27 cellular contexts compared by ENCODE assay signal in genomic region chr2:65403529-65403915, GRCh38.
"Had no signal": no experiment of that assay in that cellular context is flagged by ENCODE, and none has a peak within 500 bp of the region (broad histone marks: within the 10 kb centered on the region; RNA-seq: fewer than 3 reads in every experiment).

No MANE protein-coding gene starts in this region.

- H3K27ac ChIP-seq: heart left ventricle, left lung, lower lobe of right lung, parathyroid adenoma, right atrium auricular region, thyroid gland, upper lobe of right lung had no signal

- DNase-seq: activated B cell treated with CpG ODN at 0.5 μM for 24 hours; activated CD4-positive, alpha-beta T cell treated with anti-CD3 and anti-CD28 coated beads, Interleukin-2, amount 50 U/mL, for 1 hour; activated CD8-positive, alpha-beta T cell treated with anti-CD3 and anti-CD28 coated beads for 36 hours; activated gamma-delta T cell treated with Interleukin-2 at 50 U/mL for 16 hours; activated naive CD4-positive, alpha-beta T cell treated with anti-CD3 and anti-CD28 coated beads, Interleukin-2, amount 50 U/mL, for 16 hours; activated T-cell treated with anti-CD3 and anti-CD28 coated beads, Interleukin-2, amount 50 U/mL, for 4 hours; amygdala; central memory CD4-positive, alpha-beta T cell; heart left ventricle; hypothalamus; left lung; lower lobe of right lung; mesenchymal stem cell; naive thymus-derived CD8-positive, alpha-beta T cell; nucleus accumbens; stimulated activated CD4-positive, alpha-beta T cell treated with anti-CD3 and anti-CD28 coated beads, Interleukin-1b, Interleukin-23, amount 100 ng/mL, for 48 hours; stimulated activated CD4-positive, alpha-beta T cell treated with anti-CD3 and anti-CD28 coated beads, Interleukin-4, amount 100 ng/mL, for 4 hours; stimulated activated CD8-positive, alpha-beta memory T cell treated with anti-CD3 and anti-CD28 coated beads, Interleukin-4, amount 100 ng/mL, for 48 hours; stomach; thyroid gland; upper lobe of right lung had no signal

- ATAC-seq: activated CD8-positive, alpha-beta T cell treated with anti-CD3 and anti-CD28 coated beads for 36 hours; activated T-cell treated with anti-CD3 and anti-CD28 coated beads, Interleukin-2, amount 50 U/mL, for 4 hours; activated T-helper 17 cell treated with anti-CD3 and anti-CD28 coated beads, Interleukin-2, amount 50 U/mL, for 72 hours; left lung; lower lobe of right lung; naive thymus-derived CD8-positive, alpha-beta T cell; stimulated activated memory B cell treated with anti-CD40 and anti-IgM and Interleukin-4, amounts not matched to agents 10 μg/mL and 1 μg/mL and 100 μg/mL, for 72 hours; upper lobe of right lung had no signal

- H2AFZ ChIP-seq: parathyroid adenoma had no signal

- H3K27me3 ChIP-seq: heart left ventricle, left lung, right atrium auricular region, stomach, thyroid gland, upper lobe of right lung had no signal

- FAIRE-seq: endothelial cell of umbilical vein had no signal

- H3K9ac ChIP-seq: parathyroid adenoma had no signal

- H3K36me3 ChIP-seq: heart left ventricle, left lung, lower lobe of right lung, right atrium auricular region, stomach, thyroid gland, upper lobe of right lung had no signal

- H3K4me2 ChIP-seq: smooth muscle cell had no signal

- H3K9me3 ChIP-seq: heart left ventricle, left lung, lower lobe of right lung, right atrium auricular region, stomach, thyroid gland, upper lobe of right lung had no signal

- H3K4me3 ChIP-seq: heart left ventricle, left lung, lower lobe of right lung, right atrium auricular region, smooth muscle cell, stomach, thyroid gland, upper lobe of right lung had no signal
